Comparison of ENCODE assay signal across 22 cellular contexts in genomic region chr12:52055781-52056711, GRCh38. TPM values are rescaled to one million over a fixed set of nuclear protein-coding genes. Genes with fewer than 3 reads are reported as not detected.
DNase-seq lines count a peak whose midpoint lies in the region; ATAC-seq, FAIRE-seq and TF ChIP-seq lines count a peak whose summit lies in the region.
"Had no signal": no experiment of that assay in that cellular context is flagged by ENCODE, and none has a peak within 500 bp of the region (broad histone marks: within the 10 kb centered on the region; RNA-seq: fewer than 3 reads in every experiment).

No MANE protein-coding gene starts in this region.

- H3K4me1 Mint-ChIP-seq in Caco-2 (ENCODE audit: low read depth, unreplicated experiment), result peaks cover 7% of the 10 kb centered on the region
- peaks cover 12% of the 10 kb centered on the region for H3K4me1 Mint-ChIP-seq in GM23338

- CTCF ChIA-PET in A549 (lab: Yijun Ruan, JAX), result interaction anchor here (0.7 to 42.5 kb wide), 8 partner anchors 12 to 129 kb away, joined by 3 to 1730 read pairs (median 4); no protein-coding TSS in a partner anchor
- CTCF ChIA-PET in Caco-2 (lab: Charles Lee), result interaction anchor here (0.6 to 1.1 kb wide), 4 partner anchors 12 to 70 kb away, joined by 3 to 8 read pairs (median 6); no protein-coding TSS in a partner anchor

- H3K36me3 ChIP-seq in Caco-2 (ENCODE audit: control insufficient read depth, insufficient read depth, low read length) (0 out of 2 replicates have a peak, but pooled peaks cover 2% of the 10 kb centered on the region), psoas muscle (ENCODE audit: insufficient read depth in 1 of 2, low read depth in 1 of 2) (peaks cover 4 to 58% of the 10 kb centered on the region in 2 donors), GM23338 (ENCODE audit: insufficient read depth) (no peaks in the 10 kb centered on the region)

- POLR2A ChIA-PET in A549 (lab: Yijun Ruan, JAX) (no interaction called here), Caco-2 (lab: Charles Lee) (interaction anchor here (0.6 kb wide), 1 partner anchor 18 kb away, joined by 3 read pairs; no protein-coding TSS in a partner anchor)

- TF ChIP-seq CTCF in A549 (IDR thresholded peaks at IDR 0.05) (no peak), Caco-2 (IDR thresholded peaks at IDR 0.05; ENCODE audit: insufficient read depth in 1 of 2, low read depth in 1 of 2, low read length in 1 of 2, severe bottlenecking in 1 of 2, unreplicated experiment in 1 of 2) (no peak), fibroblast of villous mesenchyme (IDR thresholded peaks at IDR 0.05; ENCODE audit: insufficient read depth, low read depth, low read length) (no peak), psoas muscle (IDR thresholded peaks at IDR 0.05) (no peak), GM23338 (conservative IDR thresholded peaks at IDR 0.05; ENCODE audit: low read depth in 2 of 2) (no peak)

- no peaks in the 10 kb centered on the region for H3K27me3 ChIP-seq in Caco-2 (replicated peaks; ENCODE audit: control insufficient read depth, insufficient read depth, low read length)
- H3K27me3 ChIP-seq in psoas muscle (ENCODE audit: insufficient read depth in 3 of 3, low read length in 2 of 3), result no peaks in the 10 kb centered on the region
- H3K27me3 ChIP-seq in GM23338 (ENCODE audit: insufficient read depth), result peaks cover 17% of the 10 kb centered on the region
- H3K27me3 ChIP-seq: BLaER1, cardiac muscle cell, heart right ventricle, testis had no signal

- no peak overlapping the region for H3K4me2 ChIP-seq in A549
- no peak overlapping the region for H3K4me2 ChIP-seq in GM23338
- H3K4me2 ChIP-seq: BLaER1 had no signal

- H3K4me3 ChIP-seq in A549 (no peak overlapping the region), Caco-2 (ENCODE audit: low read depth, low read length) (no peak overlapping the region), fibroblast of villous mesenchyme (ENCODE audit: low read depth, low read length) (no peak overlapping the region), psoas muscle (no peak overlapping the region), GM23338 (no peak overlapping the region)
- H3K4me3 ChIP-seq: BLaER1, cardiac muscle cell, skin epidermis, testis had no signal

- DNase-seq in A549 (ENCODE audit: low read depth in 1 of 2, low spot score in 1 of 2), result peak in 1 of 2 experiments; percentile 63
- DNase-seq in Caco-2, result no peak
- peak; percentile 45 for DNase-seq in fibroblast of villous mesenchyme (ENCODE audit: low read depth)
- DNase-seq in psoas muscle, result no peak
- DNase-seq in GM23338 (ENCODE audit: low spot score), result no peak
- DNase-seq: activated naive CD4-positive, alpha-beta T cell treated with anti-CD3 and anti-CD28 coated beads, Interleukin-2, amount 10 ng/mL, durations not matched to agents 7 days and 5 days; KBM-7; left colon; naive B cell had no signal

- FAIRE-seq in A549 (lab: Jason Lieb, UNC), result no peak
- FAIRE-seq: endometrium, TTC549 had no signal

- no peaks in the 10 kb centered on the region for H3K9me3 Mint-ChIP-seq in Caco-2 (ENCODE audit: unreplicated experiment)
- no peaks in the 10 kb centered on the region for H3K9me3 Mint-ChIP-seq in GM23338
- H3K9me3 Mint-ChIP-seq: activated naive CD4-positive, alpha-beta T cell treated with anti-CD3 and anti-CD28 coated beads, Interleukin-2, amount 10 ng/mL, durations not matched to agents 7 days and 5 days; naive B cell had no signal

- H3K36me3 Mint-ChIP-seq in Caco-2 (ENCODE audit: insufficient read depth, unreplicated experiment) (peaks cover 22% of the 10 kb centered on the region), GM23338 (ENCODE audit: low read depth) (peaks cover 10% of the 10 kb centered on the region; the same call in 2 of the 3 replicates)
- H3K36me3 Mint-ChIP-seq: activated naive CD4-positive, alpha-beta T cell treated with anti-CD3 and anti-CD28 coated beads, Interleukin-2, amount 10 ng/mL, durations not matched to agents 7 days and 5 days; naive B cell had no signal

- TF ChIP-seq RAD21 in A549 (conservative IDR thresholded peaks at IDR 0.05 in 1 of 2, IDR thresholded peaks at IDR 0.05 in 1 of 2), result no peak

- no peak for ATAC-seq in A549
- ATAC-seq in psoas muscle, result no peak
- ATAC-seq in HG02885 (IDR thresholded peaks at IDR 0.05; ENCODE audit: poor library complexity, unreplicated experiment), result no peak
- ATAC-seq in GM23338, result no peak
- no peak for ATAC-seq in HG02973 (IDR thresholded peaks at IDR 0.05; ENCODE audit: unreplicated experiment)
- ATAC-seq in GM18907 (IDR thresholded peaks at IDR 0.05; ENCODE audit: unreplicated experiment), result no peak
- ATAC-seq: heart right ventricle, left colon had no signal

- no peak overlapping the region for H2AFZ ChIP-seq in GM23338

- no TSS peak for BruUV-seq in Caco-2 (replicated peaks; lab: Mats Ljungman, UMichigan)

- H3K4me3 Mint-ChIP-seq in Caco-2 (ENCODE audit: unreplicated experiment) (no peak overlapping the region), GM23338 (no peak overlapping the region)
- H3K4me3 Mint-ChIP-seq: activated naive CD4-positive, alpha-beta T cell treated with anti-CD3 and anti-CD28 coated beads, Interleukin-2, amount 10 ng/mL, durations not matched to agents 7 days and 5 days had no signal

- H3K4me1 ChIP-seq in A549 (peaks cover 22% of the 10 kb centered on the region), Caco-2 (peaks cover 6% of the 10 kb centered on the region; the same call in 1 of the 2 replicates), psoas muscle (peaks cover 14% of the 10 kb centered on the region), GM23338 (ENCODE audit: insufficient read depth) (peaks cover 9% of the 10 kb centered on the region)

- H3K9me2 ChIP-seq in GM23338 (ENCODE audit: insufficient read depth), result no peaks in the 10 kb centered on the region

- intact Hi-C loops in Caco-2 (cut with micrococcal nuclease; ENCODE audit: unreplicated experiment) (no loop called here), psoas muscle (cut with DNase I) (no loop called here)

- H3K9me3 ChIP-seq in A549, result no peaks in the 10 kb centered on the region
- H3K9me3 ChIP-seq in Caco-2, result no peaks in the 10 kb centered on the region
- no peaks in the 10 kb centered on the region for H3K9me3 ChIP-seq in psoas muscle
- H3K9me3 ChIP-seq: BLaER1, heart right ventricle, testis had no signal

- H3F3A ChIP-seq in GM23338 (replicated peaks; ENCODE audit: low read depth), result no peaks in the 10 kb centered on the region

- TF ChIP-seq POLR2A in A549 (IDR thresholded peaks at IDR 0.05; ENCODE audit: low read length), result no peak

- no peaks in the 10 kb centered on the region for H3K79me2 ChIP-seq in GM23338 (replicated peaks; ENCODE audit: insufficient read depth)

- no peaks in the 10 kb centered on the region for H3K27me3 Mint-ChIP-seq in Caco-2 (ENCODE audit: insufficient read depth, unreplicated experiment)
- peaks cover 18% of the 10 kb centered on the region for H3K27me3 Mint-ChIP-seq in GM23338 (ENCODE audit: insufficient read depth, low read depth, poor library complexity)
- H3K27me3 Mint-ChIP-seq: activated naive CD4-positive, alpha-beta T cell treated with anti-CD3 and anti-CD28 coated beads, Interleukin-2, amount 10 ng/mL, durations not matched to agents 7 days and 5 days; naive B cell had no signal

- H3K27ac ChIP-seq in A549 (no peak overlapping the region), psoas muscle (peak overlapping the region; percentile 93), GM23338 (ENCODE audit: low read depth) (no peak overlapping the region)
- H3K27ac ChIP-seq: BLaER1, cardiac muscle cell had no signal

- TF ChIP-seq EP300 in A549 (IDR thresholded peaks at IDR 0.05), result no peak

- 88% methylated on average over 26 of the region's 27 CpGs for WGBS in A549 (ENCODE audit: missing lambda C conversion rate)
- WGBS in psoas muscle, 3 donors, result 70 to 87% (median 78%) methylated on average over 26 to 27 of the region's 27 CpGs

- peak overlapping the region; percentile 36 for H3K27ac Mint-ChIP-seq in Caco-2 (ENCODE audit: unreplicated experiment)
- H3K27ac Mint-ChIP-seq in GM23338, result no peak overlapping the region
- H3K27ac Mint-ChIP-seq: activated naive CD4-positive, alpha-beta T cell treated with anti-CD3 and anti-CD28 coated beads, Interleukin-2, amount 10 ng/mL, durations not matched to agents 7 days and 5 days had no signal

- peaks cover 17% of the 10 kb centered on the region for H4K20me1 ChIP-seq in GM23338 (replicated peaks; ENCODE audit: insufficient read depth)

RNA-seq across cellular contexts. Expression of gene NR4A1, which starts 4.8 kb away (rescaled TPM):
- polyA plus RNA-seq in A549 (2011; rRNA removed) (81.3 and 89.6 TPM in 2 replicates), A549 (2017; fragmentation: RNase III; extraction: RNeasy Plus Mini Kit Qiagen cat#74134 plus additional on column Dnase treatment) (24.7 to 39.6 TPM (median 28.7 TPM) in 3 replicates), psoas muscle (10 to 100 TPM; 35.5 to 74.0 (median 50.2) TPM), GM23338 (2016; fragmentation: Nextera tagmentation; extraction: Ambion mirVana) (7.5 and 8.3 TPM in 2 replicates)
- polyA plus RNA-seq in A549 (2012; cell fraction: cytosol; rRNA removed), result 151 and 315 TPM in 2 replicates
- 768 and 886 TPM in 2 replicates for polyA plus RNA-seq in A549 (2012; cell fraction: nucleus; rRNA removed)
- polyA minus RNA-seq in A549 (2011; rRNA and poly(A)+ RNA removed), result 132 and 174 TPM in 2 replicates
- total RNA-seq in Caco-2 (2022) (37.9 and 41.8 TPM in 2 replicates), fibroblast of villous mesenchyme (2.2 and 2.9 TPM in 2 replicates), psoas muscle (10 to 100 TPM; 17.5 to 92.8 (median 56.9) TPM)
- total RNA-seq in GM23338 (2014; rRNA removed; shearing (Covaris generic)), result 13.4 and 19.1 TPM in 2 replicates

RNA-seq across cellular contexts. Expression of gene ATG101, which starts 13.7 kb away (rescaled TPM):
- polyA plus RNA-seq in A549 (2011; rRNA removed), result 124 and 141 TPM in 2 replicates
- 168 and 190 TPM in 2 replicates for polyA plus RNA-seq in A549 (2012; cell fraction: cytosol; rRNA removed)
- polyA plus RNA-seq in A549 (2012; cell fraction: nucleus; rRNA removed), result 140 and 145 TPM in 2 replicates
- 81.3 to 87.9 TPM (median 82.6 TPM) in 3 replicates for polyA plus RNA-seq in A549 (2017; fragmentation: RNase III; extraction: RNeasy Plus Mini Kit Qiagen cat#74134 plus additional on column Dnase treatment)
- polyA minus RNA-seq in A549 (2011; rRNA and poly(A)+ RNA removed), result 109 and 119 TPM in 2 replicates
- 67.2 and 78.0 TPM in 2 replicates for total RNA-seq in Caco-2 (2022)
- 70.0 and 71.8 TPM in 2 replicates for total RNA-seq in fibroblast of villous mesenchyme
- 10 to 100 TPM; 25.1 to 35.3 (median 26.5) TPM for total RNA-seq in psoas muscle
- 100 to 1,000 TPM in 1 of 3 donors, 10 to 100 TPM in 2; 39.5 to 154 (median 90.0) TPM for polyA plus RNA-seq in psoas muscle
- total RNA-seq in GM23338 (2014; rRNA removed; shearing (Covaris generic)), result 60.3 and 111 TPM in 2 replicates
- 27.7 and 29.4 TPM in 2 replicates for polyA plus RNA-seq in GM23338 (2016; fragmentation: Nextera tagmentation; extraction: Ambion mirVana)

RNA-seq across cellular contexts. Expression of gene SMIM41, which starts 23.5 kb away (rescaled TPM):
- not detected in 2 replicates for polyA plus RNA-seq in A549 (2011; rRNA removed)
- polyA plus RNA-seq in A549 (2012; cell fraction: cytosol; rRNA removed), result not detected in 2 replicates
- 0.06 and 0.10 TPM in 2 replicates for polyA plus RNA-seq in A549 (2012; cell fraction: nucleus; rRNA removed)
- not detected in 3 replicates for polyA plus RNA-seq in A549 (2017; fragmentation: RNase III; extraction: RNeasy Plus Mini Kit Qiagen cat#74134 plus additional on column Dnase treatment)
- not detected in 2 replicates for polyA minus RNA-seq in A549 (2011; rRNA and poly(A)+ RNA removed)
- total RNA-seq in Caco-2 (2022), result not detected in 2 replicates
- 0.32 and 0.43 TPM in 2 replicates for total RNA-seq in fibroblast of villous mesenchyme
- under 1 TPM in 2 of 4 donors, not detected in 2; 0.16 to 0.32 TPM for total RNA-seq in psoas muscle
- under 1 TPM in 1 of 3 donors, not detected in 2; 0.20 TPM for polyA plus RNA-seq in psoas muscle
- total RNA-seq in GM23338 (2014; rRNA removed; shearing (Covaris generic)), result 0.12 and 0.66 TPM in 2 replicates
- 0.66 and 0.80 TPM in 2 replicates for polyA plus RNA-seq in GM23338 (2016; fragmentation: Nextera tagmentation; extraction: Ambion mirVana)
- total RNA-seq: activated CD8-positive, alpha-beta memory T cell treated with anti-CD3 and anti-CD28 coated beads for 36 hours; cardiac muscle cell; H4; SK-MEL-5 had no signal
- polyA plus RNA-seq: cardiac muscle cell had no signal

RNA-seq across cellular contexts. Expression of gene TAMALIN, which starts 49.3 kb away (rescaled TPM):
- polyA plus RNA-seq in A549 (2011; rRNA removed), result 0.22 and 0.35 TPM in 2 replicates
- 0.44 and 0.53 TPM in 2 replicates for polyA plus RNA-seq in A549 (2012; cell fraction: cytosol; rRNA removed)
- polyA plus RNA-seq in A549 (2012; cell fraction: nucleus; rRNA removed), result 1.4 and 3.1 TPM in 2 replicates
- polyA plus RNA-seq in A549 (2017; fragmentation: RNase III; extraction: RNeasy Plus Mini Kit Qiagen cat#74134 plus additional on column Dnase treatment), result 0.16 to 0.30 TPM (median 0.29 TPM) in 3 replicates
- polyA minus RNA-seq in A549 (2011; rRNA and poly(A)+ RNA removed), result 0.44 and 0.62 TPM in 2 replicates
- 3.7 and 4.1 TPM in 2 replicates for total RNA-seq in Caco-2 (2022)
- 2.2 and 7.7 TPM in 2 replicates for total RNA-seq in fibroblast of villous mesenchyme
- 10 to 100 TPM in 3 of 4 donors, 1 to 10 TPM in 1; 8.0 to 12.8 (median 11.5) TPM for total RNA-seq in psoas muscle
- polyA plus RNA-seq in psoas muscle, result 1 to 10 TPM; 5.5 to 9.6 (median 6.8) TPM
- 3.0 and 3.5 TPM in 2 replicates for total RNA-seq in GM23338 (2014; rRNA removed; shearing (Covaris generic))
- 0.34 and 0.73 TPM in 2 replicates for polyA plus RNA-seq in GM23338 (2016; fragmentation: Nextera tagmentation; extraction: Ambion mirVana)
